ENCODE assay signal across 1 cellular context in the genomic region with DNA sequence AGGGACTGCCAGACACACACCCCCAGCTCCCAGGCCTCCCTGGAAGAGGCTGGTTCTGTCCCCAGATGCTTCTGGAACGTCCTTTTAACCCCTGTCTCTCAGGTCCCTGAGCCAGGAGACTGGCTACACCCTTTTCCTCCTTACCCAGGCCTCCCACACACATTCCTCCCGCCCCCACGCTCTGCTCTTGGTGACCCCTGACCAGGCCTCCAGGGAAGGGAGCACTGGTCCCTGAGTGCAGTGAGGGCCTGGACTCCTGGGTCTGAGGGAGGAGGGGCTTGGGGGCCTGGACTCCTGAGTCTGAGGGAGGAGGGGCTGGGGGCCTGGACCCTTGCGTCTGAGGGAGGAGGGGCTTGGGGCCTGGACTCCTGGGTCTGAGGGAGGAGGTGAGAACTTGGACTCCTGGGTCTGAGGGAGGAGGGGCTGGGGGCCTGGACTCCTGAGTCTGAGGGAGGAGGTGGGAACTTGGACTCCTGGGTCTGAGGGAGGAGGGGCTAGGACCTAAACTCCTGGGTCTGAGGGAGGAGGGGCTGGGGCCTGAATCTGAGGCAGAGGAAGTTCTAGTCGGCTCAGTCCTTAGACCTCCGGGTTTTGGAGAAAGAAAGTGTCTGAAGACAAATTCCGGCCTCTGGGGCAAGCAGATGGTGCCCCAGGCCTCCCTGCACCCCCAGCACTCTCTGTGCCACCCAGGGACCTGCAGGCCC.
TF ChIP-seq lines count a peak whose summit lies in the region.

No MANE protein-coding gene starts in this region.

TF ChIP-seq in H1, 55 proteins besides CTCF, POLR2A, EP300 and RAD21:
- no peak for TF ChIP-seq POLR2AphosphoS5 (IDR thresholded peaks at IDR 0.05; ENCODE audit: low read depth, low read length)
- TF ChIP-seq EGR1 (IDR thresholded peaks at IDR 0.05; ENCODE audit: borderline replicate concordance, low read depth, low read length): peak; percentile 84
